Comparison of ENCODE assay signal across 8 cellular contexts in the genomic region with DNA sequence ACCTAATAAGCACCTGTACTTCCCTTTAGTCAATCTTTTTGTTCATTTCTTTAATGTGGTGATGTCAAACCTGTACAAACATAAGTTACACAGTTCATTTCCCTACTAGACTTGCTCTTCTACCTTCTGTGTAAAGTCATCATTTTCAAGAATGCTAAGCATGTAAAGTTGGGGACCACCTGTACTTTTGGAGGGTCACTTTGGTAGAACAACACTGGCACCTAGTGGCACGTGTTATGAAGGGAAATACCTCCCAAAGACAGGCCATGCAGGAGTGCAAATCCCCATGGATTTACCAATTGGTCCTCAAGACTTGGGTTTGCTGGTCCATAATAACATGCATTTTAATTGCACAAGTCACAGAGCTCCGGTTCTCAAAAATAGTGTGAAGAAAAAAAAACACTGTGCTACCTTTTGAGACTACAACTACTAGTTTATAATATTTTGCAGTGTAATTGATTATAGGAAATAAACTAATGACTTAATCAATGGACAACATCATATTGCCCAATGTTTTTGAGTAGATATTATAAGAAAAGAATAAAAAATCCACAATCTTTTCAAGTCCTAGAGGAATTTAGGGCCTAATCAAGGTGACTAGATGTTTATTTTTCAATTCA.
DNase-seq lines count a peak whose midpoint lies in the region; ATAC-seq and TF ChIP-seq lines count a peak whose summit lies in the region.

No MANE protein-coding gene starts in this region.

- CTCF ChIA-PET in activated CD4-positive, alpha-beta T cell treated with anti-CD3 and anti-CD28 coated beads, Interleukin-2, amount 10 ng/mL, durations not matched to agents 7 days and 5 days (lab: Charles Lee): interaction anchor here (0.6 kb wide), 1 partner anchor 557 kb away, joined by 4 read pairs; no protein-coding TSS in a partner anchor

- no peaks in the 10 kb centered on the region for H3K4me1 Mint-ChIP-seq in activated CD4-positive, alpha-beta T cell treated with anti-CD3 and anti-CD28 coated beads, Interleukin-2, amount 10 ng/mL, durations not matched to agents 7 days and 5 days

- H3K9me3 ChIP-seq in iPS DF 6.9 (ENCODE audit: control insufficient read depth, insufficient read depth, low read length) (no peaks in the 10 kb centered on the region), thoracic aorta (no peaks in the 10 kb centered on the region)

- H3K4me1 ChIP-seq in iPS DF 6.9 (ENCODE audit: control insufficient read depth, insufficient read depth, low read length) (no peaks in the 10 kb centered on the region), thoracic aorta (ENCODE audit: control insufficient read depth in 1 of 2, low read depth in 2 of 2) (no peaks in the 10 kb centered on the region)

- ATAC-seq in thoracic aorta (ENCODE audit: insufficient number of reproducible peaks, low FRiP score, low read depth): no peak
- no peak for ATAC-seq in HG03196 (IDR thresholded peaks at IDR 0.05; ENCODE audit: unreplicated experiment)
- ATAC-seq in HG03280 (IDR thresholded peaks at IDR 0.05; ENCODE audit: unreplicated experiment): no peak

- no peaks in the 10 kb centered on the region for H3K9me3 Mint-ChIP-seq in activated CD4-positive, alpha-beta T cell treated with anti-CD3 and anti-CD28 coated beads, Interleukin-2, amount 10 ng/mL, durations not matched to agents 7 days and 5 days

- DNase-seq in activated CD4-positive, alpha-beta T cell treated with anti-CD3 and anti-CD28 coated beads, Interleukin-2, amount 10 ng/mL, durations not matched to agents 7 days and 5 days: peak; percentile 6
- no peak for DNase-seq in activated CD4-positive, alpha-beta T cell treated with anti-CD3 and anti-CD28 coated beads, Interleukin-2, amount 50 U/mL, for 1 hour
- DNase-seq in LoVo (ENCODE audit: low spot score) (peak; percentile 67), astrocyte of the cerebellum (ENCODE audit: low read depth) (peak; percentile 60), iPS DF 6.9 (ENCODE audit: low read depth, low spot score) (peak; percentile 47), thoracic aorta (ENCODE audit: low spot score) (no peak)

- H3K27ac Mint-ChIP-seq in activated CD4-positive, alpha-beta T cell treated with anti-CD3 and anti-CD28 coated beads, Interleukin-2, amount 10 ng/mL, durations not matched to agents 7 days and 5 days: no peak overlapping the region

- POLR2A ChIA-PET in activated CD4-positive, alpha-beta T cell treated with anti-CD3 and anti-CD28 coated beads, Interleukin-2, amount 10 ng/mL, durations not matched to agents 7 days and 5 days (lab: Charles Lee): no interaction called here

- no peak overlapping the region for H3K4me3 Mint-ChIP-seq in activated CD4-positive, alpha-beta T cell treated with anti-CD3 and anti-CD28 coated beads, Interleukin-2, amount 10 ng/mL, durations not matched to agents 7 days and 5 days

- in situ Hi-C loops in astrocyte of the cerebellum (cut with HindIII; ENCODE audit: low sequenced_read_pairs): loop anchor here (10.0 to 25.0 kb wide), 2 partner anchors 735 to 832 kb away; no protein-coding TSS in a partner anchor

- H3K4me3 ChIP-seq in astrocyte of the cerebellum (ENCODE audit: low read depth, low read length) (no peak overlapping the region), iPS DF 6.9 (ENCODE audit: low read length) (no peak overlapping the region), thoracic aorta (no peak overlapping the region)

- TF ChIP-seq CTCF in astrocyte of the cerebellum (IDR thresholded peaks at IDR 0.05; ENCODE audit: low read depth, low read length, missing control alignments) (peak; percentile 74), thoracic aorta (IDR thresholded peaks at IDR 0.05) (peak; percentile 54)

- no peaks in the 10 kb centered on the region for H3K36me3 Mint-ChIP-seq in activated CD4-positive, alpha-beta T cell treated with anti-CD3 and anti-CD28 coated beads, Interleukin-2, amount 10 ng/mL, durations not matched to agents 7 days and 5 days (ENCODE audit: low read depth)

- H3K36me3 ChIP-seq in iPS DF 6.9 (ENCODE audit: control insufficient read depth, insufficient read depth, low read length) (no peaks in the 10 kb centered on the region), thoracic aorta (no peaks in the 10 kb centered on the region)

- H3K27me3 Mint-ChIP-seq in activated CD4-positive, alpha-beta T cell treated with anti-CD3 and anti-CD28 coated beads, Interleukin-2, amount 10 ng/mL, durations not matched to agents 7 days and 5 days: no peaks in the 10 kb centered on the region

- H3K27ac ChIP-seq in iPS DF 6.9 (ENCODE audit: low read length) (no peak overlapping the region), thoracic aorta (no peak overlapping the region)

- WGBS in iPS DF 6.9 (ENCODE audit: insufficient coverage, insufficient read length): no CpG with 5 or more reads among the region's 2 CpGs

- H3K27me3 ChIP-seq in iPS DF 6.9 (ENCODE audit: control insufficient read depth, insufficient read depth, low read length): no peaks in the 10 kb centered on the region
- H3K27me3 ChIP-seq in thoracic aorta (replicated peaks; ENCODE audit: insufficient read depth): no peaks in the 10 kb centered on the region

Comparison
In these comparisons a context has a peak if more than half of its experiments do, and no peak if none do; other contexts are left out.
1. DNase-seq: peak in activated CD4-positive, alpha-beta T cell treated with anti-CD3 and anti-CD28 coated beads, Interleukin-2, amount 10 ng/mL, durations not matched to agents 7 days and 5 days (single experiment), LoVo (single experiment), astrocyte of the cerebellum (single experiment) and iPS DF 6.9 (single experiment); none in activated CD4-positive, alpha-beta T cell treated with anti-CD3 and anti-CD28 coated beads, Interleukin-2, amount 50 U/mL, for 1 hour (single experiment) and thoracic aorta (single experiment).